In genomic region chr15:80179025-80179759, GRCh38 we compare ENCODE assay signal across 9 cellular contexts. TPM values are rescaled to one million over a fixed set of nuclear protein-coding genes. Genes with fewer than 3 reads are reported as not detected.
DNase-seq lines count a peak whose midpoint lies in the region; ATAC-seq and TF ChIP-seq lines count a peak whose summit lies in the region.
"Had no signal": no experiment of that assay in that cellular context is flagged by ENCODE, and none has a peak within 500 bp of the region (broad histone marks: within the 10 kb centered on the region; RNA-seq: fewer than 3 reads in every experiment).

No MANE protein-coding gene starts in this region.

- H3K27me3 ChIP-seq in stomach = no peaks in the 10 kb centered on the region
- H3K27me3 ChIP-seq: esophagus muscularis mucosa had no signal

- no peak for TF ChIP-seq EP300 in stomach (IDR thresholded peaks at IDR 0.05)

- H3K4me1 ChIP-seq in stomach = peaks cover 4 to 19% (median 12%) of the 10 kb centered on the region in 4 donors

- no peak for ATAC-seq in activated naive CD8-positive, alpha-beta T cell treated with anti-CD3 and anti-CD28 coated beads, Interleukin-2, amount 50 U/mL, for 24 hours
- ATAC-seq: naive thymus-derived CD8-positive, alpha-beta T cell had no signal

- peak; percentile 73 for DNase-seq in HFF-Myc (ENCODE audit: extremely low read depth, low read depth)
- peak; percentile 33 for DNase-seq in T1000 (lab: John Stamatoyannopoulos, UW)
- peak; percentile 85 for DNase-seq in fibroblast of villous mesenchyme (ENCODE audit: low read depth)
- peak; percentile 34 for DNase-seq in stomach
- DNase-seq in GM19238 (ENCODE audit: insufficient read length, low spot score) = no peak
- DNase-seq in OCI-M1 (lab: John Stamatoyannopoulos, UW) = no peak
- DNase-seq in activated naive CD8-positive, alpha-beta T cell treated with anti-CD3 and anti-CD28 coated beads, Interleukin-2, amount 50 U/mL, for 24 hours = no peak
- DNase-seq: naive thymus-derived CD8-positive, alpha-beta T cell had no signal

- H3K36me3 Mint-ChIP-seq in activated naive CD8-positive, alpha-beta T cell treated with anti-CD3 and anti-CD28 coated beads, Interleukin-2, amount 50 U/mL, for 24 hours (ENCODE audit: low read depth) = peaks cover 16% of the 10 kb centered on the region

- H3K4me3 ChIP-seq in HFF-Myc (replicated peaks; ENCODE audit: low read depth, low read length) (no peak overlapping the region), fibroblast of villous mesenchyme (ENCODE audit: low read depth, low read length) (no peak overlapping the region), stomach (no peak overlapping the region)
- H3K4me3 ChIP-seq: esophagus muscularis mucosa had no signal

- no peaks in the 10 kb centered on the region for H3K4me1 Mint-ChIP-seq in activated naive CD8-positive, alpha-beta T cell treated with anti-CD3 and anti-CD28 coated beads, Interleukin-2, amount 50 U/mL, for 24 hours
- H3K4me1 Mint-ChIP-seq: naive thymus-derived CD8-positive, alpha-beta T cell had no signal

- 82 to 86% (median 83%) methylated on average over 15 to 17 of the region's 17 CpGs for WGBS in stomach, 5 donors

- H3K27ac Mint-ChIP-seq in activated naive CD8-positive, alpha-beta T cell treated with anti-CD3 and anti-CD28 coated beads, Interleukin-2, amount 50 U/mL, for 24 hours = no peak overlapping the region

- peak overlapping the region in 4 of 5 donors; percentile 30 to 60 (median 49) for H3K27ac ChIP-seq in stomach

- peaks cover 4 to 95% (median 55%) of the 10 kb centered on the region in 4 donors for H3K36me3 ChIP-seq in stomach

- intact Hi-C loops in stomach (cut with DNase I; ENCODE audit: low total_unique reads) = no loop called here

- H3K9me3 Mint-ChIP-seq in activated naive CD8-positive, alpha-beta T cell treated with anti-CD3 and anti-CD28 coated beads, Interleukin-2, amount 50 U/mL, for 24 hours = no peaks in the 10 kb centered on the region
- H3K9me3 Mint-ChIP-seq: naive thymus-derived CD8-positive, alpha-beta T cell had no signal

- no peak overlapping the region for H3K4me3 Mint-ChIP-seq in activated naive CD8-positive, alpha-beta T cell treated with anti-CD3 and anti-CD28 coated beads, Interleukin-2, amount 50 U/mL, for 24 hours
- H3K4me3 Mint-ChIP-seq: naive thymus-derived CD8-positive, alpha-beta T cell had no signal

- no peak for TF ChIP-seq POLR2A in stomach (IDR thresholded peaks at IDR 0.05)

- H3K27me3 Mint-ChIP-seq in activated naive CD8-positive, alpha-beta T cell treated with anti-CD3 and anti-CD28 coated beads, Interleukin-2, amount 50 U/mL, for 24 hours = no peaks in the 10 kb centered on the region
- H3K27me3 Mint-ChIP-seq: naive thymus-derived CD8-positive, alpha-beta T cell had no signal

- TF ChIP-seq CTCF in HFF-Myc (IDR thresholded peaks at IDR 0.05; ENCODE audit: low read depth, low read length, missing control alignments) = no peak
- no peak for TF ChIP-seq CTCF in fibroblast of villous mesenchyme (IDR thresholded peaks at IDR 0.05; ENCODE audit: insufficient read depth, low read depth, low read length)
- TF ChIP-seq CTCF in stomach (IDR thresholded peaks at IDR 0.05) = no peak

- no peaks in the 10 kb centered on the region for H3K9me3 ChIP-seq in stomach
- H3K9me3 ChIP-seq: esophagus muscularis mucosa had no signal

RNA-seq across cellular contexts. Expression of gene FAH, which starts 26.4 kb away (rescaled TPM):
- total RNA-seq in fibroblast of villous mesenchyme (21.9 and 27.2 TPM in 2 replicates), stomach (10 to 100 TPM in 4 of 5 donors, 1 to 10 TPM in 1; 7.6 to 40.6 (median 14.3) TPM)
- polyA plus RNA-seq in stomach = 10 to 100 TPM; 18.2 to 24.3 (median 20.7) TPM

Comparison
In these comparisons a context has a peak if more than half of its experiments do, and no peak if none do; other contexts are left out.
1. DNase-seq: peak in HFF-Myc (single experiment), T1000 (single experiment), fibroblast of villous mesenchyme (single experiment) and stomach (single experiment); none in GM19238 (single experiment), OCI-M1 (single experiment) and activated naive CD8-positive, alpha-beta T cell treated with anti-CD3 and anti-CD28 coated beads, Interleukin-2, amount 50 U/mL, for 24 hours (single experiment).